ENCODE assay signal across 25 cellular contexts in genomic region chr1:100151679-100152078, GRCh38.
"Had no signal": no experiment of that assay in that cellular context is flagged by ENCODE, and none has a peak within 500 bp of the region (broad histone marks: within the 10 kb centered on the region; RNA-seq: fewer than 3 reads in every experiment).

No MANE protein-coding gene starts in this region.

- H3K27me3 ChIP-seq: dorsolateral prefrontal cortex, gastroesophageal sphincter, suprapubic skin, tibial nerve had no signal

- H3K27ac ChIP-seq: epithelial cell of prostate, gastroesophageal sphincter, parathyroid adenoma, skin epidermis, suprapubic skin, tibial nerve, WERI-Rb-1 had no signal

- FAIRE-seq: astrocyte, colon, TTC549 had no signal

- H3K9ac ChIP-seq: parathyroid adenoma had no signal

- H3K27me3 Mint-ChIP-seq: activated CD4-positive, alpha-beta T cell treated with anti-CD3 and anti-CD28 coated beads, Interleukin-2, amount 10 ng/mL, durations not matched to agents 7 days and 5 days; activated CD8-positive, alpha-beta T cell treated with anti-CD3 and anti-CD28 coated beads for 36 hours; activated naive CD8-positive, alpha-beta T cell treated with anti-CD3 and anti-CD28 coated beads for 36 hours; stimulated activated naive CD8-positive, alpha-beta T cell treated with anti-CD3 and anti-CD28 coated beads, Interleukin-15, amount 100 ng/mL, for 72 hours had no signal

- H3K79me2 ChIP-seq: parathyroid adenoma had no signal

- H3K9me3 Mint-ChIP-seq: activated CD4-positive, alpha-beta T cell treated with anti-CD3 and anti-CD28 coated beads, Interleukin-2, amount 10 ng/mL, durations not matched to agents 7 days and 5 days; activated CD8-positive, alpha-beta T cell treated with anti-CD3 and anti-CD28 coated beads for 36 hours; activated naive CD8-positive, alpha-beta T cell treated with anti-CD3 and anti-CD28 coated beads for 36 hours; activated T-helper 2 cell treated with anti-CD3 and anti-CD28 coated beads, Interferon-gamma antibody, Interleukin-2, Interleukin-4, amounts not matched to agents 10 μg/mL and 5 μg/mL and 100 μg/mL, durations not matched to agents 14 hours and 24 hours and 36 hours; nephron progenitor cell; stimulated activated naive CD8-positive, alpha-beta T cell treated with anti-CD3 and anti-CD28 coated beads, Interleukin-15, amount 100 ng/mL, for 72 hours; T-helper 2 cell treated with Interferon-gamma antibody and Interleukin-4, amounts not matched to agents 5 μg/mL and 100 μg/mL, for 36 hours had no signal

- H3K4me3 Mint-ChIP-seq: activated CD4-positive, alpha-beta T cell treated with anti-CD3 and anti-CD28 coated beads, Interleukin-2, amount 10 ng/mL, durations not matched to agents 7 days and 5 days; activated CD8-positive, alpha-beta T cell treated with anti-CD3 and anti-CD28 coated beads for 36 hours; activated naive CD8-positive, alpha-beta T cell treated with anti-CD3 and anti-CD28 coated beads for 36 hours; nephron progenitor cell; stimulated activated naive CD8-positive, alpha-beta T cell treated with anti-CD3 and anti-CD28 coated beads, Interleukin-15, amount 100 ng/mL, for 72 hours; T-helper 2 cell treated with Interferon-gamma antibody and Interleukin-4, amounts not matched to agents 5 μg/mL and 100 μg/mL, for 36 hours had no signal

- H2AFZ ChIP-seq: parathyroid adenoma had no signal

- H3K4me3 ChIP-seq: dorsolateral prefrontal cortex, gastroesophageal sphincter, skin epidermis, suprapubic skin, tibial nerve had no signal

- H3K9me3 ChIP-seq: gastroesophageal sphincter, suprapubic skin, tibial nerve had no signal

- H3K27ac Mint-ChIP-seq: activated CD4-positive, alpha-beta T cell treated with anti-CD3 and anti-CD28 coated beads, Interleukin-2, amount 10 ng/mL, durations not matched to agents 7 days and 5 days; activated T-helper 2 cell treated with anti-CD3 and anti-CD28 coated beads, Interferon-gamma antibody, Interleukin-2, Interleukin-4, amounts not matched to agents 10 μg/mL and 5 μg/mL and 100 μg/mL, durations not matched to agents 14 hours and 24 hours and 36 hours; T-helper 2 cell treated with Interferon-gamma antibody and Interleukin-4, amounts not matched to agents 5 μg/mL and 100 μg/mL, for 36 hours had no signal

- H3K4me1 ChIP-seq: gastroesophageal sphincter, parathyroid adenoma, suprapubic skin, tibial nerve had no signal

- H3K4me1 Mint-ChIP-seq: nephron progenitor cell had no signal

- ATAC-seq: activated CD8-positive, alpha-beta T cell treated with anti-CD3 and anti-CD28 coated beads for 36 hours; gastroesophageal sphincter; right cardiac atrium; stimulated activated naive CD8-positive, alpha-beta T cell treated with anti-CD3 and anti-CD28 coated beads, Interleukin-15, amount 100 ng/mL, for 72 hours had no signal

- DNase-seq: activated CD4-positive, alpha-beta T cell treated with anti-CD3 and anti-CD28 coated beads, Interleukin-2, amount 10 ng/mL, durations not matched to agents 7 days and 5 days; activated CD4-positive, CD25-positive, alpha-beta regulatory T cell treated with anti-CD3 and anti-CD28 coated beads, Interleukin-2, amount 50 U/mL, for 72 hours; activated CD8-positive, alpha-beta T cell treated with anti-CD3 and anti-CD28 coated beads for 36 hours; activated naive CD4-positive, alpha-beta T cell treated with Interleukin-2 at 50 U/mL for 16 hours; activated naive CD8-positive, alpha-beta T cell treated with anti-CD3 and anti-CD28 coated beads for 36 hours; central memory CD4-positive, alpha-beta T cell; dorsolateral prefrontal cortex; head of caudate nucleus; hypothalamus; nephron progenitor cell; right cardiac atrium; stimulated activated CD4-positive, alpha-beta T cell treated with anti-CD3 and anti-CD28 coated beads, Interleukin-1b, Interleukin-23, amount 100 ng/mL, for 48 hours; stimulated activated naive CD8-positive, alpha-beta T cell treated with anti-CD3 and anti-CD28 coated beads, Interleukin-15, amount 100 ng/mL, for 72 hours; WERI-Rb-1 had no signal
